In genomic region chr9:17005085-17005484, GRCh38 we compare ENCODE assay signal across 9 cellular contexts.
DNase-seq lines count a peak whose midpoint lies in the region; ATAC-seq lines count a peak whose summit lies in the region.
"Had no signal": no experiment of that assay in that cellular context is flagged by ENCODE, and none has a peak within 500 bp of the region (broad histone marks: within the 10 kb centered on the region; RNA-seq: fewer than 3 reads in every experiment).

No MANE protein-coding gene starts in this region.

- H3K9me3 ChIP-seq in mesenchymal stem cell (ENCODE audit: control insufficient read depth, low read length), result no peaks in the 10 kb centered on the region

- H2AK5ac ChIP-seq in mesenchymal stem cell (ENCODE audit: low read length, severe bottlenecking), result no peak overlapping the region

- no peak overlapping the region for H3K4ac ChIP-seq in mesenchymal stem cell (ENCODE audit: low read depth in 1 of 2, low read length in 2 of 2)

- H3K18ac ChIP-seq in mesenchymal stem cell (ENCODE audit: low read depth in 1 of 2, low read length in 2 of 2), result no peak overlapping the region

- no peaks in the 10 kb centered on the region for H3K27me3 ChIP-seq in mesenchymal stem cell (ENCODE audit: control insufficient read depth in 1 of 2, insufficient read depth in 1 of 2, low read length in 2 of 2)

- no peak overlapping the region for H3K23ac ChIP-seq in mesenchymal stem cell (ENCODE audit: low read length in 2 of 2)

- WGBS in mesenchymal stem cell, result 10% methylated on average over 5 of the region's 11 CpGs

- H2AFZ ChIP-seq in mesenchymal stem cell (ENCODE audit: low read depth, low read length), result no peak overlapping the region

- peak; percentile 71 for DNase-seq in AG08396 (ENCODE audit: low spot score)
- DNase-seq in NCI-H1105 (lab: John Stamatoyannopoulos, UW), result peak; percentile 21
- peak; percentile 57 for DNase-seq in dermis blood vessel endothelial cell
- peak; percentile 81 for DNase-seq in mesenchymal stem cell
- DNase-seq in middle frontal gyrus (ENCODE audit: extremely low spot score, low spot score), result no peak
- no peak for DNase-seq in activated CD4-positive, alpha-beta T cell treated with anti-CD3 and anti-CD28 coated beads, Interleukin-2, amount 50 U/mL, for 48 hours
- no peak for DNase-seq in effector CD4-positive, alpha-beta T cell

- H4K91ac ChIP-seq in mesenchymal stem cell (ENCODE audit: low read length), result no peak overlapping the region

- H3K4me2 ChIP-seq in mesenchymal stem cell (ENCODE audit: low read length, poor library complexity, severe bottlenecking), result peak overlapping the region; percentile 39

- ATAC-seq in GM19328 (IDR thresholded peaks at IDR 0.05; ENCODE audit: unreplicated experiment), result no peak
- ATAC-seq: activated naive CD4-positive, alpha-beta T cell treated with anti-CD3 and anti-CD28 coated beads, Interleukin-2, amount 50 U/mL, for 72 hours had no signal

- H2BK12ac ChIP-seq in mesenchymal stem cell (ENCODE audit: low read length in 2 of 2), result no peak overlapping the region

- H3K4me1 ChIP-seq in mesenchymal stem cell (ENCODE audit: control insufficient read depth, insufficient read depth, low read depth, low read length), result no peaks in the 10 kb centered on the region

- peak overlapping the region in 1 of 2 experiments; percentile 59 for H3K4me3 ChIP-seq in mesenchymal stem cell (ENCODE audit: insufficient read depth in 1 of 2, low read depth in 1 of 2, low read length in 2 of 2)

- peak overlapping the region; percentile 90 for H3K9ac ChIP-seq in mesenchymal stem cell (ENCODE audit: low read length)

- no peak overlapping the region for H2BK5ac ChIP-seq in mesenchymal stem cell (ENCODE audit: low read depth, low read length, poor library complexity, severe bottlenecking)

- no peak overlapping the region for H2BK15ac ChIP-seq in mesenchymal stem cell (ENCODE audit: low read depth, poor library complexity, severe bottlenecking)

- no peaks in the 10 kb centered on the region for H3K36me3 ChIP-seq in mesenchymal stem cell (ENCODE audit: control insufficient read depth in 1 of 2, insufficient read depth in 2 of 2, low read depth in 1 of 2, low read length in 2 of 2)

- no peak overlapping the region for H2BK120ac ChIP-seq in mesenchymal stem cell (ENCODE audit: low read depth, low read length)

- H3K14ac ChIP-seq in mesenchymal stem cell (ENCODE audit: low read length in 2 of 2), result no peak overlapping the region

- peak overlapping the region; percentile 92 for H3K27ac ChIP-seq in mesenchymal stem cell (ENCODE audit: low read length, poor library complexity, severe bottlenecking)

- H3K79me1 ChIP-seq in mesenchymal stem cell (replicated peaks; ENCODE audit: low read length, poor library complexity, severe bottlenecking), result no peaks in the 10 kb centered on the region

- no peak overlapping the region for H4K8ac ChIP-seq in mesenchymal stem cell (ENCODE audit: low read length)

Comparison
In these comparisons a context has a peak if more than half of its experiments do, and no peak if none do; other contexts are left out.
1. DNase-seq: peak in AG08396 (single experiment), NCI-H1105 (single experiment), dermis blood vessel endothelial cell (single experiment) and mesenchymal stem cell (single experiment); none in middle frontal gyrus (single experiment), activated CD4-positive, alpha-beta T cell treated with anti-CD3 and anti-CD28 coated beads, Interleukin-2, amount 50 U/mL, for 48 hours (0 of 2) and effector CD4-positive, alpha-beta T cell (single experiment).